ENCODE assay signal across 19 cellular contexts in genomic region chr6:30360139-30360538, GRCh38. TPM values are rescaled to one million over a fixed set of nuclear protein-coding genes. Genes with fewer than 3 reads are reported as not detected.
A peak's percentile ranks its signal among the peaks of the same experiment; 100 is the strongest.
DNase-seq lines count a peak whose midpoint lies in the region; ATAC-seq, FAIRE-seq and TF ChIP-seq lines count a peak whose summit lies in the region.
"Had no signal": no experiment of that assay in that cellular context is flagged by ENCODE, and none has a peak within 500 bp of the region (broad histone marks: within the 10 kb centered on the region; RNA-seq: fewer than 3 reads in every experiment).

No MANE protein-coding gene starts in this region.

- H3F3A ChIP-seq in SK-N-SH (replicated peaks; ENCODE audit: insufficient read depth), result no peaks in the 10 kb centered on the region

- 17% methylated on average over 13 of the region's 13 CpGs for WGBS in SK-N-SH (ENCODE audit: low lambda C conversion rate)
- 1% methylated on average over 13 of the region's 13 CpGs for WGBS in K562 (ENCODE audit: insufficient coverage, low coverage, missing lambda C conversion rate)

- H3K9me1 ChIP-seq in K562 (ENCODE audit: control insufficient read depth, insufficient read depth, low read length), result no peaks in the 10 kb centered on the region

- no peak overlapping the region for H2AFZ ChIP-seq in SK-N-SH (ENCODE audit: low read depth)
- H2AFZ ChIP-seq in Karpas-422 (ENCODE audit: low read length), result no peak overlapping the region
- H2AFZ ChIP-seq in K562 (ENCODE audit: low read depth, low read length), result no peak overlapping the region

- H3K4me1 ChIP-seq in SK-N-SH (ENCODE audit: control insufficient read depth in 1 of 2, insufficient read depth in 2 of 2, low read depth in 1 of 2, low read length in 1 of 2) (peaks cover 0 to 4% of the 10 kb centered on the region in 2 experiments; a peak in 1 of 4 replicates), Karpas-422 (ENCODE audit: low read length) (no peaks in the 10 kb centered on the region), K562 (replicated peaks in 1 of 2; ENCODE audit: control insufficient read depth in 2 of 2, insufficient read depth in 2 of 2, low read length in 2 of 2) (peaks cover 0 to 5% of the 10 kb centered on the region in 2 experiments; a peak in 3 of 5 replicates), vagina (no peaks in the 10 kb centered on the region)

- TF ChIP-seq CTCF in SK-N-SH (IDR thresholded peaks at IDR 0.05), result no peak
- TF ChIP-seq CTCF in K562 (IDR thresholded peaks at IDR 0.05 in 2 of 3, conservative IDR thresholded peaks at IDR 0.05 in 1 of 3; ENCODE audit: insufficient read depth in 2 of 3, low read depth in 1 of 3, low read length in 3 of 3), result no peak
- TF ChIP-seq CTCF in vagina (IDR thresholded peaks at IDR 0.05), result no peak

- H3K79me2 ChIP-seq in SK-N-SH (ENCODE audit: insufficient read depth) (no peaks in the 10 kb centered on the region), Karpas-422 (ENCODE audit: low read length) (no peaks in the 10 kb centered on the region), K562 (ENCODE audit: control insufficient read depth, insufficient read depth, low read length) (no peaks in the 10 kb centered on the region)

- TF ChIP-seq RAD21 in SK-N-SH (IDR thresholded peaks at IDR 0.05; ENCODE audit: low read length) (no peak), K562 (CRISPR knock-in tag; conservative IDR thresholded peaks at IDR 0.05 in 1 of 2, IDR thresholded peaks at IDR 0.05 in 1 of 2) (no peak)

- no peak for TF ChIP-seq POLR2A in K562 (conservative IDR thresholded peaks at IDR 0.05)
- no peak for TF ChIP-seq POLR2A in GM12892 (IDR thresholded peaks at IDR 0.05; ENCODE audit: low read depth, low read length)
- TF ChIP-seq POLR2A in vagina (IDR thresholded peaks at IDR 0.05), result no peak

- no peak overlapping the region for H3K4me2 ChIP-seq in SK-N-SH
- H3K4me2 ChIP-seq in Karpas-422 (ENCODE audit: low read depth, low read length, poor library complexity, severe bottlenecking), result no peak overlapping the region
- H3K4me2 ChIP-seq in K562 (ENCODE audit: insufficient read depth, low read length), result no peak overlapping the region

- H3K27ac ChIP-seq in SK-N-SH (ENCODE audit: low read depth in 2 of 2, low read length in 1 of 2), result no peak overlapping the region
- no peak overlapping the region for H3K27ac ChIP-seq in Karpas-422 (ENCODE audit: low read length)
- no peak overlapping the region for H3K27ac ChIP-seq in K562 (ENCODE audit: extremely low read depth, low read depth, low read length)
- H3K27ac ChIP-seq in vagina, result no peak overlapping the region

- no TSS peak for BruUV-seq in K562 (replicated peaks; lab: Mats Ljungman, UMichigan)

- H3K9ac ChIP-seq in SK-N-SH (no peak overlapping the region), Karpas-422 (ENCODE audit: low read length) (no peak overlapping the region), K562 (ENCODE audit: insufficient read depth in 1 of 2, low read depth in 2 of 2, low read length in 2 of 2) (no peak overlapping the region)

- H3K9me2 ChIP-seq in SK-N-SH (no peaks in the 10 kb centered on the region), Karpas-422 (replicated peaks; ENCODE audit: insufficient read depth, low read length) (no peaks in the 10 kb centered on the region)

- peaks cover 76% of the 10 kb centered on the region for H3K27me3 ChIP-seq in SK-N-SH (ENCODE audit: insufficient read depth)
- H3K27me3 ChIP-seq in Karpas-422 (ENCODE audit: low read length), result no peaks in the 10 kb centered on the region
- peaks cover 27 to 36% of the 10 kb centered on the region in 2 experiments for H3K27me3 ChIP-seq in K562 (ENCODE audit: control insufficient read depth in 2 of 2, insufficient read depth in 2 of 2, low read length in 2 of 2)
- peaks cover 10% of the 10 kb centered on the region for H3K27me3 ChIP-seq in vagina

- ATAC-seq in SK-N-SH treated with all-trans-retinoic acid at 6 μM for 48 hours, result peak; percentile 30; the same call in 1 of the 3 replicates
- ATAC-seq in K562, result peak; percentile 67
- no peak for ATAC-seq in GM21381 (IDR thresholded peaks at IDR 0.05; ENCODE audit: unreplicated experiment)

- no peaks in the 10 kb centered on the region for H3K36me3 ChIP-seq in SK-N-SH (replicated peaks in 1 of 2; ENCODE audit: control insufficient read depth in 1 of 2, insufficient read depth in 2 of 2, low read length in 1 of 2)
- no peaks in the 10 kb centered on the region for H3K36me3 ChIP-seq in Karpas-422 (ENCODE audit: insufficient read depth, low read length)
- H3K36me3 ChIP-seq in K562 (ENCODE audit: control insufficient read depth, insufficient read depth, low read length), result no peaks in the 10 kb centered on the region
- no peaks in the 10 kb centered on the region for H3K36me3 ChIP-seq in vagina

- in situ Hi-C loops in K562 (cut with MboI), result no loop called here

- H3K4me3 ChIP-seq in SK-N-SH (ENCODE audit: low read depth in 2 of 2, low read length in 1 of 2), result no peak overlapping the region
- H3K4me3 ChIP-seq in Karpas-422 (ENCODE audit: low read length), result no peak overlapping the region
- H3K4me3 ChIP-seq in K562, result no peak overlapping the region
- H3K4me3 ChIP-seq in vagina, result no peak overlapping the region

- intact Hi-C loops in K562 (cut with micrococcal nuclease), result no loop called here
- intact Hi-C loops in vagina (cut with DNase I), result no loop called here

- TF ChIP-seq EP300 in SK-N-SH (IDR thresholded peaks at IDR 0.05; ENCODE audit: borderline replicate concordance in 1 of 2, low read depth in 1 of 2, low read length in 1 of 2) (no peak), K562 (IDR thresholded peaks at IDR 0.05; ENCODE audit: low read length) (no peak)

- H3K9me3 ChIP-seq in SK-N-SH (no peaks in the 10 kb centered on the region), Karpas-422 (ENCODE audit: low read length) (no peaks in the 10 kb centered on the region), K562 (replicated peaks; ENCODE audit: control insufficient read depth, insufficient read depth, low read depth, low read length) (no peaks in the 10 kb centered on the region), vagina (no peaks in the 10 kb centered on the region)

- POLR2A ChIA-PET in SK-N-SH (lab: Yijun Ruan, JAX), result interaction anchor here (0.5 kb wide), 1 partner anchor 446 kb away, joined by 3 read pairs; no protein-coding TSS in a partner anchor
- POLR2A ChIA-PET in K562 (lab: Yijun Ruan, JAX), result interaction anchor here (0.8 to 1.0 kb wide), 2 partner anchors 11 to 17 kb away, joined by 3 to 4 read pairs; no protein-coding TSS in a partner anchor

- CTCF ChIA-PET in SK-N-SH (lab: Yijun Ruan, JAX), result interaction anchor here (0.8 to 3.3 kb wide), 3 partner anchors 35 to 229 kb away, joined by 3 to 35 read pairs (median 4); no protein-coding TSS in a partner anchor
- CTCF ChIA-PET in K562 (lab: Yijun Ruan, JAX; ENCODE audit: low intra/inter-chr PET ratio), result no interaction called here

- FAIRE-seq in K562 (lab: Jason Lieb, UNC) (no peak), GM12892 (lab: Jason Lieb, UNC) (no peak)
- FAIRE-seq: G401.6, GM12891, GM19239 had no signal

- H4K20me1 ChIP-seq in SK-N-SH (ENCODE audit: insufficient read depth), result no peaks in the 10 kb centered on the region
- no peaks in the 10 kb centered on the region for H4K20me1 ChIP-seq in Karpas-422 (ENCODE audit: insufficient read depth, low read depth, low read length)
- no peaks in the 10 kb centered on the region for H4K20me1 ChIP-seq in K562 (replicated peaks; ENCODE audit: control insufficient read depth, insufficient read depth, low read length)

- DNase-seq in SK-N-SH, result no peak
- DNase-seq in Karpas-422, result peak; percentile 26
- DNase-seq in K562 (ENCODE audit: extremely low read depth in 1 of 4, low spot score in 3 of 4), result no peak
- DNase-seq in GM12892 (ENCODE audit: insufficient read length), result no peak
- no peak for DNase-seq in vagina (ENCODE audit: extremely low spot score in 2 of 2)
- DNase-seq: ACHN; C1 segment of cervical spinal cord; Calu3; CD4-positive, alpha-beta T cell; DMS153; DMS79 treated with DMSO at 0.1 percent for 48 hours; EL; HCEC 1CT; HFFc6 had no signal

RNA-seq across cellular contexts. Expression of gene RPP21, which starts 15.2 kb away (rescaled TPM):
- polyA plus RNA-seq in SK-N-SH (2012; rRNA removed) (68.8 and 108 TPM in 2 replicates), K562 (2011; rRNA removed) (88.9 and 90.3 TPM in 2 replicates), K562 (2014; fragmentation: Illumina TruSeq; extraction: Trizol) (83.9 and 235 TPM in 2 replicates), K562 (2014; fragmentation: Nextera tagmentation; extraction: Ambion mirVana) (100 to 1,000 TPM; 201 to 246 TPM), K562 (2014; rRNA removed) (362 and 376 TPM in 2 replicates)
- 40.2 and 60.4 TPM in 2 replicates for polyA plus RNA-seq in SK-N-SH (2012; cell fraction: cytosol; rRNA removed)
- polyA plus RNA-seq in SK-N-SH (2012; cell fraction: nucleus; rRNA removed), result 108 and 202 TPM in 2 replicates
- 71.3 and 78.2 TPM in 2 replicates for total RNA-seq in Karpas-422 (2014; rRNA removed; shearing (Covaris generic); ENCODE audit: low replicate concordance)
- 22.4 and 33.0 TPM in 2 replicates for total RNA-seq in K562 (2011; cell fraction: chromatin; rRNA removed; ENCODE audit: low replicate concordance)
- total RNA-seq in K562 (2011; cell fraction: nucleolus; rRNA removed), result 49.1 and 56.7 TPM in 2 replicates
- total RNA-seq in K562 (2011; cell fraction: nucleoplasm; rRNA removed), result 33.2 and 46.3 TPM in 2 replicates
- total RNA-seq in K562 (2014; rRNA removed) (231 and 363 TPM in 2 replicates), K562 (2014; rRNA removed; fragmentation: Illumina TruSeq; extraction: Trizol) (50.5 and 62.1 TPM in 2 replicates), K562 (2015; rRNA removed; fragmentation: Illumina TruSeq; extraction: Trizol) (164 and 166 TPM in 2 replicates), K562 (2021) (159 and 178 TPM in 2 replicates), vagina (152 TPM)
- 198 and 661 TPM in 2 replicates for polyA plus RNA-seq in K562 (2011; cell fraction: cytosol; rRNA removed)
- polyA plus RNA-seq in K562 (2011; cell fraction: nucleus; rRNA removed), result 152 and 277 TPM in 2 replicates
- polyA plus RNA-seq in K562 (2012), result 234 and 238 TPM in 2 replicates
- 9.7 and 16.9 TPM in 2 replicates for polyA minus RNA-seq in K562 (2011; rRNA and poly(A)+ RNA removed)
- 29.1 and 38.4 TPM in 2 replicates for polyA minus RNA-seq in K562 (2011; cell fraction: cytosol; rRNA and poly(A)+ RNA removed)
- polyA minus RNA-seq in K562 (2011; cell fraction: nucleus; rRNA and poly(A)+ RNA removed), result 24.5 and 25.5 TPM in 2 replicates
- polyA plus RNA-seq in GM12892 (2012; ENCODE audit: missing spikeins), result 30.1 TPM

RNA-seq across cellular contexts. Expression of gene TRIM39, which starts 33.4 kb away (rescaled TPM):
- polyA plus RNA-seq in SK-N-SH (2012; rRNA removed) (6.5 and 7.4 TPM in 2 replicates), K562 (2011; rRNA removed) (11.6 and 17.1 TPM in 2 replicates), K562 (2014; fragmentation: Illumina TruSeq; extraction: Trizol) (17.6 and 17.7 TPM in 2 replicates), K562 (2014; fragmentation: Nextera tagmentation; extraction: Ambion mirVana) (1 to 10 TPM; 5.6 to 5.8 TPM), K562 (2014; rRNA removed) (17.2 and 18.4 TPM in 2 replicates)
- 5.5 and 5.9 TPM in 2 replicates for polyA plus RNA-seq in SK-N-SH (2012; cell fraction: cytosol; rRNA removed)
- 18.5 and 22.9 TPM in 2 replicates for polyA plus RNA-seq in SK-N-SH (2012; cell fraction: nucleus; rRNA removed)
- 16.2 and 22.1 TPM in 2 replicates for total RNA-seq in Karpas-422 (2014; rRNA removed; shearing (Covaris generic); ENCODE audit: low replicate concordance)
- total RNA-seq in K562 (2011; cell fraction: chromatin; rRNA removed; ENCODE audit: low replicate concordance), result 32.1 and 33.3 TPM in 2 replicates
- 19.3 and 21.2 TPM in 2 replicates for total RNA-seq in K562 (2011; cell fraction: nucleolus; rRNA removed)
- 21.7 and 22.1 TPM in 2 replicates for total RNA-seq in K562 (2011; cell fraction: nucleoplasm; rRNA removed)
- total RNA-seq in K562 (2014; rRNA removed) (12.5 and 14.8 TPM in 2 replicates), K562 (2014; rRNA removed; fragmentation: Illumina TruSeq; extraction: Trizol) (12.8 and 13.7 TPM in 2 replicates), K562 (2015; rRNA removed; fragmentation: Illumina TruSeq; extraction: Trizol) (10.2 TPM in 2 replicates), K562 (2021) (15.3 and 17.4 TPM in 2 replicates), vagina (10.1 TPM)
- 9.0 and 10.0 TPM in 2 replicates for polyA plus RNA-seq in K562 (2011; cell fraction: cytosol; rRNA removed)
- polyA plus RNA-seq in K562 (2011; cell fraction: nucleus; rRNA removed), result 35.2 and 49.0 TPM in 2 replicates
- polyA plus RNA-seq in K562 (2012), result 10.5 and 11.9 TPM in 2 replicates
- 9.4 and 12.4 TPM in 2 replicates for polyA minus RNA-seq in K562 (2011; rRNA and poly(A)+ RNA removed)
- polyA minus RNA-seq in K562 (2011; cell fraction: cytosol; rRNA and poly(A)+ RNA removed), result 7.5 and 12.2 TPM in 2 replicates
- polyA minus RNA-seq in K562 (2011; cell fraction: nucleus; rRNA and poly(A)+ RNA removed), result 16.7 and 20.2 TPM in 2 replicates
- 6.8 TPM for polyA plus RNA-seq in GM12892 (2012; ENCODE audit: missing spikeins)
